ENCODE assay signal across 17 cellular contexts in genomic region chr4:166675411-166675810, GRCh38.
DNase-seq lines count a peak whose midpoint lies in the region; ATAC-seq and TF ChIP-seq lines count a peak whose summit lies in the region.
"Had no signal": no experiment of that assay in that cellular context is flagged by ENCODE, and none has a peak within 500 bp of the region (broad histone marks: within the 10 kb centered on the region; RNA-seq: fewer than 3 reads in every experiment).

No MANE protein-coding gene starts in this region.

- no peaks in the 10 kb centered on the region for H3K4me1 ChIP-seq in lower lobe of right lung

- H3K4me3 ChIP-seq in choroid plexus epithelial cell (ENCODE audit: low read depth, low read length), result no peak overlapping the region
- no peak overlapping the region for H3K4me3 ChIP-seq in lower lobe of right lung

- H3K27me3 ChIP-seq in lower lobe of right lung (ENCODE audit: low read depth), result no peaks in the 10 kb centered on the region

- H3K27ac Mint-ChIP-seq in activated naive CD4-positive, alpha-beta T cell treated with anti-CD3 and anti-CD28 coated beads, Interleukin-2, amount 50 U/mL, for 72 hours, result no peak overlapping the region
- H3K27ac Mint-ChIP-seq: activated CD8-positive, alpha-beta T cell treated with anti-CD3 and anti-CD28 coated beads for 36 hours had no signal

- no peak for TF ChIP-seq CTCF in choroid plexus epithelial cell (conservative IDR thresholded peaks at IDR 0.05; ENCODE audit: low read depth, low read length)
- no peak for TF ChIP-seq CTCF in lower lobe of right lung (IDR thresholded peaks at IDR 0.05)

- ATAC-seq in lower lobe of right lung (peak; percentile 58 to 60), HG02884 (IDR thresholded peaks at IDR 0.05; ENCODE audit: unreplicated experiment) (no peak)
- no peak for ATAC-seq in activated naive CD4-positive, alpha-beta T cell treated with anti-CD3 and anti-CD28 coated beads, Interleukin-2, amount 50 U/mL, for 72 hours
- ATAC-seq: activated CD8-positive, alpha-beta T cell treated with anti-CD3 and anti-CD28 coated beads for 36 hours had no signal

- no peaks in the 10 kb centered on the region for H3K9me3 ChIP-seq in lower lobe of right lung

- DNase-seq in EL (peak; percentile 76), RPMI7951 (ENCODE audit: low read depth) (peak; percentile 66), choroid plexus epithelial cell (ENCODE audit: low read depth) (peak; percentile 55), lower lobe of right lung (no peak), NCI-H1436 treated with DMSO at 0.1 percent for 48 hours (lab: John Stamatoyannopoulos, UW) (no peak), midbrain (lab: John Stamatoyannopoulos, UW) (no peak)
- no peak for DNase-seq in activated naive CD4-positive, alpha-beta T cell treated with anti-CD3 and anti-CD28 coated beads, Interleukin-2, amount 50 U/mL, for 72 hours (ENCODE audit: low spot score in 2 of 2)
- DNase-seq: activated CD8-positive, alpha-beta T cell treated with anti-CD3 and anti-CD28 coated beads for 36 hours; activated effector memory CD4-positive, alpha-beta T cell treated with anti-CD3 and anti-CD28 coated beads, Interleukin-2, amount 50 U/mL, for 16 hours; DMS153; IMR-90; NCI-H1436; NCI-H524 treated with DMSO at 0.1 percent for 48 hours; posterior cingulate gyrus; stimulated activated CD4-positive, alpha-beta T cell treated with anti-CD3 and anti-CD28 coated beads, Interleukin-1b, Interleukin-23, amount 100 ng/mL, for 48 hours; trophoblast cell had no signal

- no peaks in the 10 kb centered on the region for H3K36me3 ChIP-seq in lower lobe of right lung

- H3K27ac ChIP-seq in lower lobe of right lung, result no peak overlapping the region

- H3K9me3 Mint-ChIP-seq in activated naive CD4-positive, alpha-beta T cell treated with anti-CD3 and anti-CD28 coated beads, Interleukin-2, amount 50 U/mL, for 72 hours, result peaks cover 7 to 10% of the 10 kb centered on the region in 2 donors

- intact Hi-C loops in lower lobe of right lung (cut with DNase I), result no loop called here

- no peaks in the 10 kb centered on the region for H3K36me3 Mint-ChIP-seq in activated naive CD4-positive, alpha-beta T cell treated with anti-CD3 and anti-CD28 coated beads, Interleukin-2, amount 50 U/mL, for 72 hours

Comparison
In these comparisons a context has a peak if more than half of its experiments do, and no peak if none do; other contexts are left out.
1. DNase-seq: peak in EL (single experiment), RPMI7951 (single experiment) and choroid plexus epithelial cell (single experiment); none in lower lobe of right lung (single experiment), NCI-H1436 treated with DMSO at 0.1 percent for 48 hours (single experiment), midbrain (single experiment) and activated naive CD4-positive, alpha-beta T cell treated with anti-CD3 and anti-CD28 coated beads, Interleukin-2, amount 50 U/mL, for 72 hours (0 of 2).
2. ATAC-seq: peak in lower lobe of right lung (2 of 2); none in HG02884 (single experiment) and activated naive CD4-positive, alpha-beta T cell treated with anti-CD3 and anti-CD28 coated beads, Interleukin-2, amount 50 U/mL, for 72 hours (0 of 2).